In the genomic region with DNA sequence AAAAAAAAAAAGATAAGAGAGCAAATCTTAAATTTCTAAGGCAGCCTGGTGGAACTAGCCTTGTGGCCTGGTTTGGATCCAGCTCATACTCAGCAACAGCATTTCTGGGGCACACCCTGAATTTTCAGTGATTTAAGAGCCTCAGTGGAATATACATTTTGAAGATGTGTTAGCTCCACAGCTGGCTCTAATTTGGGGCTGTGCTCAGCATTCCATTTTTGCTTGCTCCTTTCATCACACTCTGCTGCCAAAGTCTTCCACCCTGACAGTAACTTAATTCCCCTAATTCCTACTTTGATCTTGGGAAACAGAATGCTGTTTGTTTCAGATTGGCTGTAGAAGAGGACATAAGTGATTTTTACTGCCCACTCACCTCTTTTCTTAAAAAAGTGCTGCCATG, we compare ENCODE assay signal across 24 cellular contexts. TPM values are rescaled to one million over a fixed set of nuclear protein-coding genes. Genes with fewer than 3 reads are reported as not detected.
DNase-seq lines count a peak whose midpoint lies in the region; ATAC-seq, FAIRE-seq and TF ChIP-seq lines count a peak whose summit lies in the region.
"Had no signal": no experiment of that assay in that cellular context is flagged by ENCODE, and none has a peak within 500 bp of the region (broad histone marks: within the 10 kb centered on the region; RNA-seq: fewer than 3 reads in every experiment).

No MANE protein-coding gene starts in this region.

- ATAC-seq in sciatic nerve (peak; percentile 75), HG02852 (IDR thresholded peaks at IDR 0.05; ENCODE audit: unreplicated experiment) (no peak), HG02759 (IDR thresholded peaks at IDR 0.05; ENCODE audit: unreplicated experiment) (no peak)
- ATAC-seq: lower lobe of right lung, T-helper 17 cell had no signal

- no peak for TF ChIP-seq POLR2A in GM12891 (IDR thresholded peaks at IDR 0.05; ENCODE audit: low read depth, low read length)

- intact Hi-C loops in sciatic nerve (cut with DNase I) = no loop called here

- FAIRE-seq in GM12891 (lab: Jason Lieb, UNC) = no peak
- FAIRE-seq: pancreas had no signal

- peak; percentile 67 for DNase-seq in COLO829 (ENCODE audit: low spot score)
- peak; percentile 11 for DNase-seq in SK-N-DZ (ENCODE audit: low spot score)
- peak; percentile 96 for DNase-seq in fibroblast of mammary gland (ENCODE audit: low read depth)
- DNase-seq in sciatic nerve (ENCODE audit: low spot score) = no peak
- no peak for DNase-seq in Ammon's horn (ENCODE audit: low spot score)
- no peak for DNase-seq in GM12891 (ENCODE audit: insufficient read length, low spot score)
- DNase-seq: activated CD4-positive, alpha-beta T cell treated with anti-CD3 and anti-CD28 coated beads, Interleukin-2, amount 50 U/mL, for 4 hours; activated naive CD4-positive, alpha-beta T cell treated with anti-CD3 and anti-CD28 coated beads for 36 hours; C1 segment of cervical spinal cord; cortex of kidney; GDM1; glutamatergic neuron; lower lobe of right lung; NCI-H1930; pancreas; SHP77; stimulated activated CD4-positive, alpha-beta T cell treated with anti-CD3 and anti-CD28 coated beads, Interleukin-2, amount 100 ng/mL, for 48 hours; substantia nigra; T-helper 17 cell; WERI-Rb-1 had no signal

- no peak for TF ChIP-seq CTCF in fibroblast of mammary gland (conservative IDR thresholded peaks at IDR 0.05; ENCODE audit: control insufficient read depth, insufficient read depth, low read depth, low read length)

- H3K4me3 ChIP-seq in fibroblast of mammary gland (ENCODE audit: control insufficient read depth, low read depth, low read length) = no peak overlapping the region
- H3K4me3 ChIP-seq: lower lobe of right lung, pancreas had no signal

TF ChIP-seq in GM12891, 5 proteins besides CTCF, POLR2A, EP300 and RAD21:
- TF ChIP-seq POLR2AphosphoS5 (IDR thresholded peaks at IDR 0.05; ENCODE audit: low read depth, low read length) (no peak), SPI1 (IDR thresholded peaks at IDR 0.05; ENCODE audit: low read depth, low read length) (no peak), POU2F2 (IDR thresholded peaks at IDR 0.05; ENCODE audit: low read depth, low read length) (no peak), PAX5 (IDR thresholded peaks at IDR 0.05; ENCODE audit: insufficient read depth, low read length, severe bottlenecking) (no peak), TAF1 (IDR thresholded peaks at IDR 0.05; ENCODE audit: low read depth, low read length) (no peak)

RNA-seq across cellular contexts. Expression of gene USP50, which starts 4.4 kb away (rescaled TPM):
- polyA plus RNA-seq in SK-N-DZ (2014; cell fraction: cytosol; rRNA removed) = not detected in 2 replicates
- polyA plus RNA-seq in SK-N-DZ (2014; cell fraction: nucleus; rRNA removed) = not detected in 2 replicates
- 1.1 TPM for total RNA-seq in sciatic nerve
- not detected for polyA plus RNA-seq in GM12891 (2012; ENCODE audit: low read depth, missing spikeins)
- total RNA-seq: activated naive CD4-positive, alpha-beta T cell treated with anti-CD3 and anti-CD28 coated beads for 36 hours; lower lobe of right lung; NCI-H460; skeletal muscle tissue had no signal
- polyA plus RNA-seq: pancreas had no signal

Comparison
In these comparisons a context has a peak if more than half of its experiments do, and no peak if none do; other contexts are left out.
1. DNase-seq: peak in COLO829 (single experiment), SK-N-DZ (single experiment) and fibroblast of mammary gland (single experiment); none in sciatic nerve (single experiment), Ammon's horn (single experiment) and GM12891 (single experiment).